ENCODE assay signal across 8 cellular contexts in genomic region chr20:34872604-34873224, GRCh38. TPM values are rescaled to one million over a fixed set of nuclear protein-coding genes. Genes with fewer than 3 reads are reported as not detected.
DNase-seq lines count a peak whose midpoint lies in the region; ATAC-seq and TF ChIP-seq lines count a peak whose summit lies in the region.

Gene GGT7, minus strand, starts transcription at chr20:34872856. Its CDS starts 41 bp downstream, at chr20:34872815.

- 1% methylated on average over 33 to 52 of the region's 52 CpGs for WGBS in adipose tissue, 3 donors
- WGBS in transverse colon (ENCODE audit: low coverage in 1 of 2), 2 donors = 0 to 1% methylated on average over 4 to 43 of the region's 52 CpGs

- no peak for TF ChIP-seq EP300 in transverse colon (IDR thresholded peaks at IDR 0.05; ENCODE audit: low read depth)

- in situ Hi-C loops in transverse colon (cut with MboI; ENCODE audit: low pct_ligation_motif_present in 1 of 4, low pct_unique_long_range_greater_than_20kb in 1 of 4, low sequenced_read_pairs in 3 of 4) = loop anchor here (5.0 to 25.0 kb wide), 3 partner anchors 85 to 340 kb away; partner anchors contain the start of genes GSS (in 3 of the 4), MYH7B (in 3 of the 4) and TRPC4AP (in 2 of the 4)

- H3K27me3 ChIP-seq in CD4-positive, CD25-positive, alpha-beta regulatory T cell (ENCODE audit: control insufficient read depth, insufficient read depth, low read length) = no peaks in the 10 kb centered on the region
- no peaks in the 10 kb centered on the region for H3K27me3 ChIP-seq in transverse colon

- TF ChIP-seq POLR2A in transverse colon (IDR thresholded peaks at IDR 0.05) = peak; percentile 36

- peak within 1 kb of the TSS; percentile 60 for H3K27ac ChIP-seq in CD4-positive, CD25-positive, alpha-beta regulatory T cell (ENCODE audit: insufficient read depth, low read length, poor library complexity, severe bottlenecking)
- no peak within 1 kb of the TSS for H3K27ac ChIP-seq in adipose tissue (ENCODE audit: low read depth, low read length)
- H3K27ac ChIP-seq in transverse colon = peak within 1 kb of the TSS; percentile 69 to 77 (median 74)

- H3K9me3 Mint-ChIP-seq in CD4-positive, CD25-positive, alpha-beta regulatory T cell = no peaks in the 10 kb centered on the region
- no peaks in the 10 kb centered on the region for H3K9me3 Mint-ChIP-seq in T-cell

- H3K4me3 ChIP-seq in CD4-positive, CD25-positive, alpha-beta regulatory T cell (ENCODE audit: low read depth, low read length) = peak within 1 kb of the TSS; percentile 75
- peak within 1 kb of the TSS; percentile 44 to 74 (median 68) for H3K4me3 ChIP-seq in transverse colon

- H3K27ac Mint-ChIP-seq in CD4-positive, CD25-positive, alpha-beta regulatory T cell = peak within 1 kb of the TSS; percentile 67 to 93 (median 92)
- peak within 1 kb of the TSS; percentile 87 to 88 for H3K27ac Mint-ChIP-seq in T-cell

- intact Hi-C loops in left cardiac atrium (cut with DNase I) (loop anchor here (5.0 to 10.0 kb wide), 2 partner anchors 85 to 222 kb away; partner anchors contain the start of genes TRPC4AP (in 2 of the 2), GSS (in 1 of the 2) and MYH7B (in 1 of the 2)), posterior cingulate gyrus (cut with DNase I) (loop anchor here (2.0 to 5.0 kb wide), 3 partner anchors 220 to 335 kb away; partner anchors contain the start of genes EDEM2 and TRPC4AP), transverse colon (cut with DNase I; ENCODE audit: low total_unique reads) (loop anchor here (5.0 kb wide), 1 partner anchor 85 kb away; the partner anchor contains the start of genes GSS and MYH7B)

- no peaks in the 10 kb centered on the region for H3K36me3 Mint-ChIP-seq in CD4-positive, CD25-positive, alpha-beta regulatory T cell
- H3K36me3 Mint-ChIP-seq in T-cell = no peaks in the 10 kb centered on the region

- peaks cover 43% of the 10 kb centered on the region for H3K4me1 ChIP-seq in CD4-positive, CD25-positive, alpha-beta regulatory T cell (ENCODE audit: control insufficient read depth, insufficient read depth, low read length, poor library complexity, severe bottlenecking)
- H3K4me1 ChIP-seq in transverse colon = peaks cover 19 to 47% (median 41%) of the 10 kb centered on the region in 4 donors

- H3K27me3 Mint-ChIP-seq in CD4-positive, CD25-positive, alpha-beta regulatory T cell = no peaks in the 10 kb centered on the region
- H3K27me3 Mint-ChIP-seq in T-cell = no peaks in the 10 kb centered on the region

- peaks cover 9 to 79% (median 55%) of the 10 kb centered on the region in 4 donors for H3K4me1 Mint-ChIP-seq in CD4-positive, CD25-positive, alpha-beta regulatory T cell
- H3K4me1 Mint-ChIP-seq in T-cell = peaks cover 70 to 72% (median 72%) of the 10 kb centered on the region in 3 donors

- peak; percentile 82 to 87 (median 84) for DNase-seq in CD4-positive, CD25-positive, alpha-beta regulatory T cell
- peak; percentile 79 for DNase-seq in NCI-H1092 treated with DMSO at 0.1 percent for 48 hours (lab: John Stamatoyannopoulos, UW)
- DNase-seq in T-cell = peak; percentile 68 to 91 (median 83)
- peak; percentile 84 for DNase-seq in left cardiac atrium
- peak; percentile 79 to 97 (median 86) for DNase-seq in posterior cingulate gyrus
- peak; percentile 90 for DNase-seq in transverse colon

- TF ChIP-seq CTCF in transverse colon (IDR thresholded peaks at IDR 0.05) = peak; percentile 67 to 82 (median 70)

- ATAC-seq in CD4-positive, CD25-positive, alpha-beta regulatory T cell (ENCODE audit: low read depth in 2 of 2) = peak; percentile 66 to 72
- ATAC-seq in GM21723 (IDR thresholded peaks at IDR 0.05; ENCODE audit: unreplicated experiment) (peak; percentile 52), T-cell (replicated peaks in 1 of 4) (peak; percentile 71 to 75 (median 73)), left cardiac atrium (peak; percentile 63 to 66)

- H3K36me3 ChIP-seq in CD4-positive, CD25-positive, alpha-beta regulatory T cell (ENCODE audit: control insufficient read depth, insufficient read depth, low read length) = no peaks in the 10 kb centered on the region
- H3K36me3 ChIP-seq in transverse colon = no peaks in the 10 kb centered on the region

- CTCF ChIA-PET in T-cell (lab: Charles Lee) = interaction anchor here (0.6 to 0.7 kb wide), 3 partner anchors 38 to 272 kb away, joined by 3 to 7 read pairs (median 4); no protein-coding TSS in a partner anchor

- POLR2A ChIA-PET in T-cell (lab: Charles Lee) = no interaction called here

- H3K9me3 ChIP-seq in CD4-positive, CD25-positive, alpha-beta regulatory T cell (ENCODE audit: control insufficient read depth in 2 of 2, low read length in 2 of 2) = no peaks in the 10 kb centered on the region
- H3K9me3 ChIP-seq in transverse colon = no peaks in the 10 kb centered on the region

- peak within 1 kb of the TSS; percentile 87 to 93 (median 88) for H3K4me3 Mint-ChIP-seq in CD4-positive, CD25-positive, alpha-beta regulatory T cell
- peak within 1 kb of the TSS; percentile 79 to 90 (median 89) for H3K4me3 Mint-ChIP-seq in T-cell

RNA-seq across cellular contexts. Expression of gene GGT7, which starts in this region (rescaled TPM):
- total RNA-seq in CD4-positive, CD25-positive, alpha-beta regulatory T cell = 20.9 TPM
- polyA plus RNA-seq in CD4-positive, CD25-positive, alpha-beta regulatory T cell = 1 to 10 TPM; 3.9 to 6.9 (median 5.4) TPM
- 10 to 100 TPM; 31.5 to 47.0 (median 38.1) TPM for total RNA-seq in T-cell
- polyA plus RNA-seq in adipose tissue = 10 to 100 TPM in 2 of 3 donors, 1 to 10 TPM in 1; 8.1 to 12.8 (median 11.7) TPM
- 10 to 100 TPM; 14.3 to 16.9 TPM for total RNA-seq in left cardiac atrium
- total RNA-seq in transverse colon = 10 to 100 TPM; 11.2 to 19.1 (median 15.1) TPM
